ENCODE assay signal across 1 cellular context in genomic region chr3:17740703-17741102, GRCh38.
TF ChIP-seq lines count a peak whose summit lies in the region.

No MANE protein-coding gene starts in this region.

TF ChIP-seq in H1, 55 proteins besides CTCF, POLR2A, EP300 and RAD21:
- TF ChIP-seq USF2 (IDR thresholded peaks at IDR 0.05; ENCODE audit: low read length) (no peak), ASH2L (IDR thresholded peaks at IDR 0.05; ENCODE audit: low read length) (no peak), MAFK (IDR thresholded peaks at IDR 0.05; ENCODE audit: low read depth, low read length) (no peak), YY1 (IDR thresholded peaks at IDR 0.05; ENCODE audit: low read depth, low read length) (no peak), HDAC6 (IDR thresholded peaks at IDR 0.05; ENCODE audit: low read depth, low read length) (no peak), EZH2 (IDR thresholded peaks at IDR 0.05; ENCODE audit: low read depth, low read length, severe bottlenecking) (no peak), SIX5 (IDR thresholded peaks at IDR 0.05; ENCODE audit: low read depth, low read length) (no peak), GABPA (IDR thresholded peaks at IDR 0.05; ENCODE audit: borderline replicate concordance, insufficient read depth, low read length) (no peak), CBX5 (IDR thresholded peaks at IDR 0.05; ENCODE audit: low read depth, low read length) (no peak), CHD2 (IDR thresholded peaks at IDR 0.05; ENCODE audit: low read length) (no peak), RBBP5 (IDR thresholded peaks at IDR 0.05; ENCODE audit: borderline replicate concordance, low read depth, low read length) (no peak), CHD7 (IDR thresholded peaks at IDR 0.05; ENCODE audit: insufficient replicate concordance, low read length) (no peak), SUZ12 (IDR thresholded peaks at IDR 0.05; ENCODE audit: low read length) (no peak), POU5F1 (IDR thresholded peaks at IDR 0.05; ENCODE audit: low read depth, low read length) (no peak), MAX (IDR thresholded peaks at IDR 0.05) (no peak), KDM4A (IDR thresholded peaks at IDR 0.05; ENCODE audit: low read depth, low read length, severe bottlenecking) (no peak), RFX5 (IDR thresholded peaks at IDR 0.05; ENCODE audit: borderline replicate concordance, low read depth, low read length) (no peak), E2F6 (IDR thresholded peaks at IDR 0.05) (no peak), HDAC2 (IDR thresholded peaks at IDR 0.05; ENCODE audit: borderline replicate concordance in 1 of 2, low read depth in 2 of 2, low read length in 2 of 2) (no peak), SP1 (IDR thresholded peaks at IDR 0.05; ENCODE audit: low read depth, low read length) (no peak)
